Comparison of ENCODE assay signal across 10 cellular contexts in the genomic region with DNA sequence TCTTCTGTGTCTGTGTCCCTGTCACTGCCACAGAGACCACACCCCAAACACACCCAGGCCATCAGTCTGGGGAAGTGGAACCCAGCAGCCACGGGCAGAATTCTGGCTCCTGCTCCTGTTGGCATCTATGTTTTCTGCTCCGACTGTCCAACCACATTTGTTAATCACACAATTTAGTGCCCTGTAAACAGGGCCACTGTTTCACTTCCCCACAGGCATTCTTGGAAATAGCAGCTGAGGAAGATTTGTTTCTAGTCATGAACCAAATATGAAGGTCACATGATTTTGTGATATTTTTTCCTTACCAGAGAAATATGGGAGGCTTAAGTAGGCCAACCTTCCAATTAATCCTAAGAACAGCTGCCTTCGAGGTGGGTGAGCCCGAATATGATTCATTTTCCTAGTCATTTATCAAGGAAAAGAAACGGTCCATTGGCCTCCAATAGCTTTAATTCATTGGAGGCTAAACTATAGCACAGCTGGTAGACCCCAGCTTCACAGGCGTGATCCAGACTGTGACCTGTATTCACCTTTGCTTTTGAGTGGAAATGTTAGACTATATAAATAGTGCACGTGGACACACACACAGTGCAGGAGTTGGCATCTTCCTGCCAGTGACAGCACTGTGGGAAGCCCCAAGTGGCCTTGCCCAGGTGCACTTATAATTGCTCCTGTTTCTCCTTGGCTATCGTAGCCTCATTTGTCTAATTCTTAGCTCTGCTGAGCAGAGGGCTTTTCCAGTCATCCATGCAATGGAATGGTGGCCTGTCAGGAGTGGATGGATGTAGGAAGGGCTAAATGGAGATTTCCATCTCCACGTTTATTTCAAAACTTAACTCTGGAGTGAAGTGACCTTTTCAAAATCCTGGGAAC.
DNase-seq lines count a peak whose midpoint lies in the region; TF ChIP-seq lines count a peak whose summit lies in the region.
"Had no signal": no experiment of that assay in that cellular context is flagged by ENCODE, and none has a peak within 500 bp of the region (broad histone marks: within the 10 kb centered on the region; RNA-seq: fewer than 3 reads in every experiment).

No MANE protein-coding gene starts in this region.

- H3K27ac Mint-ChIP-seq in osteocyte (ENCODE audit: unreplicated experiment) = no peak overlapping the region

- DNase-seq in AG09309 (ENCODE audit: low read depth) (peak; percentile 68), HS-27A (ENCODE audit: low read depth) (peak; percentile 90), left kidney (ENCODE audit: low read depth, low spot score) (peak; percentile 32), breast epithelium (ENCODE audit: low spot score in 2 of 2) (no peak), osteocyte (ENCODE audit: extremely low spot score, unreplicated experiment) (no peak), ACHN (no peak), H4 (ENCODE audit: low spot score) (no peak)
- DNase-seq: CD4-positive, CD25-positive, alpha-beta regulatory T cell had no signal

- H3K4me3 Mint-ChIP-seq in osteocyte (ENCODE audit: unreplicated experiment) = no peak overlapping the region
- H3K4me3 Mint-ChIP-seq: CD4-positive, CD25-positive, alpha-beta regulatory T cell had no signal

- H4K20me1 ChIP-seq in SU-DHL-6 (ENCODE audit: low read depth, low read length) = no peaks in the 10 kb centered on the region

- H3K27ac ChIP-seq in SU-DHL-6 (ENCODE audit: low read depth, low read length) = peak overlapping the region; percentile 97
- no peak overlapping the region for H3K27ac ChIP-seq in breast epithelium

- TF ChIP-seq CTCF in AG09309 (IDR thresholded peaks at IDR 0.05; ENCODE audit: control insufficient read depth, insufficient read depth, low read depth, low read length, missing control alignments) (no peak), SU-DHL-6 (IDR thresholded peaks at IDR 0.05; ENCODE audit: insufficient read depth, low read length, poor library complexity, severe bottlenecking) (no peak), breast epithelium (IDR thresholded peaks at IDR 0.05) (no peak), osteocyte (IDR thresholded peaks at IDR 0.05) (no peak)

- H3K27me3 Mint-ChIP-seq in osteocyte (ENCODE audit: unreplicated experiment) = no peaks in the 10 kb centered on the region

- no peaks in the 10 kb centered on the region for H3K36me3 Mint-ChIP-seq in osteocyte (ENCODE audit: unreplicated experiment)
- H3K36me3 Mint-ChIP-seq: CD4-positive, CD25-positive, alpha-beta regulatory T cell had no signal

- H3K36me3 ChIP-seq in SU-DHL-6 (ENCODE audit: low read length) (peaks cover 3% of the 10 kb centered on the region; the same call in 1 of the 2 replicates), breast epithelium (no peaks in the 10 kb centered on the region)

- intact Hi-C loops in breast epithelium (cut with DNase I; ENCODE audit: low total_unique reads) = no loop called here

- H3K79me2 ChIP-seq in SU-DHL-6 (ENCODE audit: insufficient read depth, low read length) = peaks cover 8% of the 10 kb centered on the region; the same call in 1 of the 2 replicates

- H3K4me1 Mint-ChIP-seq in osteocyte (ENCODE audit: unreplicated experiment) = peaks cover 7% of the 10 kb centered on the region

- H3K9me3 ChIP-seq in SU-DHL-6 (ENCODE audit: insufficient read depth, low read length) = no peaks in the 10 kb centered on the region
- H3K9me3 ChIP-seq in breast epithelium = no peaks in the 10 kb centered on the region

- H3K9ac ChIP-seq in SU-DHL-6 (ENCODE audit: low read length) = peak overlapping the region; percentile 16; the same call in 1 of the 2 replicates

- peaks cover 43% of the 10 kb centered on the region for H3F3A ChIP-seq in SU-DHL-6 (ENCODE audit: insufficient read depth)

- in situ Hi-C loops in ACHN (cut with HindIII; ENCODE audit: low pct_ligation_motif_present, low pct_unique_long_range_greater_than_20kb, low sequenced_read_pairs) = no loop called here

- H3K9me2 ChIP-seq in SU-DHL-6 (replicated peaks; ENCODE audit: insufficient read depth, low read length) = no peaks in the 10 kb centered on the region

- no peak for TF ChIP-seq POLR2A in breast epithelium (IDR thresholded peaks at IDR 0.05)

- no peak overlapping the region for H2AFZ ChIP-seq in SU-DHL-6 (ENCODE audit: low read depth, low read length, severe bottlenecking)

- no peak overlapping the region for H3K4me3 ChIP-seq in AG09309 (ENCODE audit: control insufficient read depth, low read depth, low read length)
- no peak overlapping the region for H3K4me3 ChIP-seq in SU-DHL-6 (ENCODE audit: insufficient read depth, low read length, poor library complexity, severe bottlenecking)
- H3K4me3 ChIP-seq in breast epithelium = no peak overlapping the region
- H3K4me3 ChIP-seq: smooth muscle cell had no signal

- H3K9me3 Mint-ChIP-seq in osteocyte (ENCODE audit: unreplicated experiment) = no peaks in the 10 kb centered on the region

- H3K27me3 ChIP-seq in SU-DHL-6 (ENCODE audit: low read length) (no peaks in the 10 kb centered on the region), breast epithelium (no peaks in the 10 kb centered on the region)

- no peaks in the 10 kb centered on the region for H3K4me1 ChIP-seq in breast epithelium

- H3K4me2 ChIP-seq in SU-DHL-6 (ENCODE audit: low read depth, low read length, poor library complexity, severe bottlenecking) = peak overlapping the region; percentile 20
- H3K4me2 ChIP-seq: smooth muscle cell had no signal

Comparison
In these comparisons a context has a peak if more than half of its experiments do, and no peak if none do; other contexts are left out.
1. DNase-seq: peak in AG09309 (single experiment), HS-27A (single experiment) and left kidney (single experiment); none in breast epithelium (0 of 2), osteocyte (single experiment), ACHN (single experiment) and H4 (single experiment).